Comparison of ENCODE assay signal across 16 cellular contexts in genomic region chr3:156688849-156689452, GRCh38. TPM values are rescaled to one million over a fixed set of nuclear protein-coding genes. Genes with fewer than 3 reads are reported as not detected.
A peak's percentile ranks its signal among the peaks of the same experiment; 100 is the strongest.
DNase-seq lines count a peak whose midpoint lies in the region; ATAC-seq and TF ChIP-seq lines count a peak whose summit lies in the region.
"Had no signal": no experiment of that assay in that cellular context is flagged by ENCODE, and none has a peak within 500 bp of the region (broad histone marks: within the 10 kb centered on the region; RNA-seq: fewer than 3 reads in every experiment).

No MANE protein-coding gene starts in this region.

- H3K4me3 ChIP-seq in mammary epithelial cell (replicated peaks in 1 of 3; ENCODE audit: insufficient read depth in 1 of 3, low read depth in 2 of 3, low read length in 3 of 3): no peak overlapping the region
- no peak overlapping the region for H3K4me3 ChIP-seq in effector memory CD4-positive, alpha-beta T cell (ENCODE audit: insufficient read depth, low read depth, low read length, poor library complexity, severe bottlenecking)
- H3K4me3 ChIP-seq in H7 (ENCODE audit: insufficient read depth, low read depth, low read length): no peak overlapping the region
- H3K4me3 ChIP-seq: upper lobe of right lung had no signal

- intact Hi-C loops in mammary epithelial cell (cut with micrococcal nuclease): no loop called here

- no peak overlapping the region for H3K27ac Mint-ChIP-seq in activated T-cell treated with anti-CD3 and anti-CD28 coated beads, Interleukin-2, amount 50 U/mL, for 72 hours
- H3K27ac Mint-ChIP-seq in HFFc6 (peak overlapping the region; percentile 84), progenitor cell of endocrine pancreas (peak overlapping the region; percentile 40)
- H3K27ac Mint-ChIP-seq: IgD-negative memory B cell; stimulated activated naive B cell treated with anti-CD40 and anti-IgM and Interleukin-4, amounts not matched to agents 10 μg/mL and 1 μg/mL and 100 μg/mL, for 72 hours had no signal

- H3K79me2 ChIP-seq in mammary epithelial cell (ENCODE audit: insufficient read depth, low read length): peaks cover 97% of the 10 kb centered on the region

- H3K9ac ChIP-seq in mammary epithelial cell (ENCODE audit: insufficient read depth, low read length): no peak overlapping the region

- H3K9me3 Mint-ChIP-seq in activated T-cell treated with anti-CD3 and anti-CD28 coated beads, Interleukin-2, amount 50 U/mL, for 72 hours: no peaks in the 10 kb centered on the region
- H3K9me3 Mint-ChIP-seq in HFFc6: no peaks in the 10 kb centered on the region
- no peaks in the 10 kb centered on the region for H3K9me3 Mint-ChIP-seq in progenitor cell of endocrine pancreas (ENCODE audit: low read depth)
- H3K9me3 Mint-ChIP-seq: IgD-negative memory B cell; stimulated activated naive B cell treated with anti-CD40 and anti-IgM and Interleukin-4, amounts not matched to agents 10 μg/mL and 1 μg/mL and 100 μg/mL, for 72 hours had no signal

- TF ChIP-seq CTCF in HFFc6 (IDR thresholded peaks at IDR 0.05) (no peak), mammary epithelial cell (conservative IDR thresholded peaks at IDR 0.05 in 1 of 2, IDR thresholded peaks at IDR 0.05 in 1 of 2; ENCODE audit: extremely low read depth in 1 of 2, insufficient read depth in 1 of 2, low read depth in 1 of 2, low read length in 2 of 2) (no peak), progenitor cell of endocrine pancreas (IDR thresholded peaks at IDR 0.05; ENCODE audit: unreplicated experiment) (no peak)

- H3K4me3 Mint-ChIP-seq in activated T-cell treated with anti-CD3 and anti-CD28 coated beads, Interleukin-2, amount 50 U/mL, for 72 hours: peak overlapping the region; percentile 1 to 23
- H3K4me3 Mint-ChIP-seq in HFFc6: no peak overlapping the region
- H3K4me3 Mint-ChIP-seq in progenitor cell of endocrine pancreas (ENCODE audit: low read depth): no peak overlapping the region
- H3K4me3 Mint-ChIP-seq: stimulated activated naive B cell treated with anti-CD40 and anti-IgM and Interleukin-4, amounts not matched to agents 10 μg/mL and 1 μg/mL and 100 μg/mL, for 72 hours had no signal

- H3K27ac ChIP-seq in mammary epithelial cell (ENCODE audit: insufficient read depth, low read depth, low read length): no peak overlapping the region
- no peak overlapping the region for H3K27ac ChIP-seq in effector memory CD4-positive, alpha-beta T cell (ENCODE audit: insufficient read depth, low read length, poor library complexity, severe bottlenecking)
- H3K27ac ChIP-seq: upper lobe of right lung had no signal

- H2AFZ ChIP-seq in mammary epithelial cell (ENCODE audit: low read depth, low read length): no peak overlapping the region

- H3K36me3 ChIP-seq in mammary epithelial cell (ENCODE audit: insufficient read depth, low read length): peaks cover 30% of the 10 kb centered on the region
- H3K36me3 ChIP-seq in effector memory CD4-positive, alpha-beta T cell (ENCODE audit: control insufficient read depth, insufficient read depth, low read length): peaks cover 2% of the 10 kb centered on the region
- peaks cover under 1% of the 10 kb centered on the region; the same call in 1 of the 2 replicates for H3K36me3 ChIP-seq in H7 (replicated peaks; ENCODE audit: control insufficient read depth, insufficient read depth, low read length)

- in situ Hi-C loops in mammary epithelial cell (cut with MboI; ENCODE audit: low sequenced_read_pairs in 2 of 2): loop anchor here (10.0 to 25.0 kb wide), 3 partner anchors 126 to 446 kb away; no protein-coding TSS in a partner anchor

- H4K20me1 ChIP-seq in mammary epithelial cell (ENCODE audit: insufficient read depth, low read length): peaks cover 13% of the 10 kb centered on the region

- no peaks in the 10 kb centered on the region for H3K27me3 Mint-ChIP-seq in activated T-cell treated with anti-CD3 and anti-CD28 coated beads, Interleukin-2, amount 50 U/mL, for 72 hours (ENCODE audit: low read depth)
- H3K27me3 Mint-ChIP-seq in HFFc6 (ENCODE audit: insufficient read depth) (peaks cover 3% of the 10 kb centered on the region), progenitor cell of endocrine pancreas (no peaks in the 10 kb centered on the region)
- H3K27me3 Mint-ChIP-seq: IgD-negative memory B cell; stimulated activated naive B cell treated with anti-CD40 and anti-IgM and Interleukin-4, amounts not matched to agents 10 μg/mL and 1 μg/mL and 100 μg/mL, for 72 hours had no signal

- DNase-seq in activated T-cell treated with anti-CD3 and anti-CD28 coated beads, Interleukin-2, amount 50 U/mL, for 72 hours: no peak
- DNase-seq in activated T-cell treated with anti-CD3 and anti-CD28 coated beads for 4 hours (no peak), HFFc6 (no peak), mammary epithelial cell (no peak), progenitor cell of endocrine pancreas (ENCODE audit: low spot score, unreplicated experiment) (no peak), H7 (no peak)
- no peak for DNase-seq in effector memory CD4-positive, alpha-beta T cell
- DNase-seq: AML-193; HCEC 1CT; mesendoderm; NCI-H774; occipital lobe; stimulated activated naive B cell treated with anti-CD40 and anti-IgM and Interleukin-4, amounts not matched to agents 10 μg/mL and 1 μg/mL and 100 μg/mL, for 72 hours; upper lobe of right lung had no signal

- no peaks in the 10 kb centered on the region for H3K27me3 ChIP-seq in mammary epithelial cell (ENCODE audit: insufficient read depth, low read length)
- no peaks in the 10 kb centered on the region for H3K27me3 ChIP-seq in effector memory CD4-positive, alpha-beta T cell (replicated peaks; ENCODE audit: control insufficient read depth, insufficient read depth, low read length, poor library complexity, severe bottlenecking)
- no peaks in the 10 kb centered on the region for H3K27me3 ChIP-seq in H7 (ENCODE audit: control insufficient read depth, insufficient read depth, low read length)
- H3K27me3 ChIP-seq: upper lobe of right lung had no signal

- H3K4me1 Mint-ChIP-seq in activated T-cell treated with anti-CD3 and anti-CD28 coated beads, Interleukin-2, amount 50 U/mL, for 72 hours (ENCODE audit: low read depth): peaks cover 62% of the 10 kb centered on the region
- peaks cover 99% of the 10 kb centered on the region for H3K4me1 Mint-ChIP-seq in HFFc6 (ENCODE audit: low read depth)
- H3K4me1 Mint-ChIP-seq in progenitor cell of endocrine pancreas (ENCODE audit: low read depth): peaks cover 59% of the 10 kb centered on the region

- dilution Hi-C loops in mammary epithelial cell (cut with HindIII; ENCODE audit: low sequenced_read_pairs): no loop called here

- no TSS peak for BruUV-seq in mammary epithelial cell (replicated peaks; lab: Mats Ljungman, UMichigan)

- 64% methylated on average over 5 of the region's 5 CpGs for WGBS in mammary epithelial cell (ENCODE audit: low coverage, missing lambda C conversion rate)

- H3K4me1 ChIP-seq in mammary epithelial cell (ENCODE audit: insufficient read depth, low read length): peaks cover 81% of the 10 kb centered on the region
- peaks cover 17% of the 10 kb centered on the region for H3K4me1 ChIP-seq in effector memory CD4-positive, alpha-beta T cell (ENCODE audit: control insufficient read depth, insufficient read depth, low read length, poor library complexity, severe bottlenecking)

- peak overlapping the region; percentile 40 for H3K4me2 ChIP-seq in mammary epithelial cell (ENCODE audit: insufficient read depth, low read depth, low read length)

- H3K36me3 Mint-ChIP-seq in activated T-cell treated with anti-CD3 and anti-CD28 coated beads, Interleukin-2, amount 50 U/mL, for 72 hours (ENCODE audit: insufficient read depth in 2 of 2): peaks cover 2 to 12% of the 10 kb centered on the region in 2 donors
- peaks cover 41% of the 10 kb centered on the region for H3K36me3 Mint-ChIP-seq in HFFc6 (ENCODE audit: low read depth)
- no peaks in the 10 kb centered on the region for H3K36me3 Mint-ChIP-seq in progenitor cell of endocrine pancreas (ENCODE audit: insufficient read depth)

- CTCF ChIA-PET in mammary epithelial cell (lab: Charles Lee; ENCODE audit: low non-redundant PET): no interaction called here

- no peaks in the 10 kb centered on the region for H3K9me3 ChIP-seq in mammary epithelial cell (replicated peaks; ENCODE audit: insufficient read depth, low read length)
- H3K9me3 ChIP-seq in effector memory CD4-positive, alpha-beta T cell (ENCODE audit: control insufficient read depth, low read length): no peaks in the 10 kb centered on the region
- H3K9me3 ChIP-seq: upper lobe of right lung had no signal

- no peak for ATAC-seq in activated T-cell treated with anti-CD3 and anti-CD28 coated beads, Interleukin-2, amount 50 U/mL, for 72 hours (replicated peaks in 1 of 2)
- ATAC-seq in GM18519 (IDR thresholded peaks at IDR 0.05; ENCODE audit: low FRiP score, unreplicated experiment): no peak
- ATAC-seq: stimulated activated naive B cell treated with anti-CD40 and anti-IgM and Interleukin-4, amounts not matched to agents 10 μg/mL and 1 μg/mL and 100 μg/mL, for 72 hours; upper lobe of right lung had no signal

RNA-seq across cellular contexts. Expression of gene TIPARP, which starts 14.6 kb away (rescaled TPM):
- 10 to 100 TPM; 21.3 to 21.6 TPM for total RNA-seq in activated T-cell treated with anti-CD3 and anti-CD28 coated beads, Interleukin-2, amount 50 U/mL, for 72 hours
- 10 to 100 TPM; 60.6 to 78.0 (median 67.4) TPM for total RNA-seq in HFFc6 (2021; fragmentation: NEBNext Ultra II Directional; extraction: Animal tissue kit (Norgen Biotek cat#: 25700))
- total RNA-seq in mammary epithelial cell (100 to 1,000 TPM; 171 to 229 TPM), progenitor cell of endocrine pancreas (32.1 and 38.6 TPM in 2 replicates)
- polyA plus RNA-seq in mammary epithelial cell: 34.4 TPM
- polyA minus RNA-seq in mammary epithelial cell: 196 TPM
- total RNA-seq in H7 (2014; rRNA removed; shearing (Covaris generic)): 13.3 and 13.4 TPM in 2 replicates

Comparison
In these comparisons a context has a peak if more than half of its experiments do, and no peak if none do; other contexts are left out.
1. H3K4me3 Mint-ChIP-seq: peak in activated T-cell treated with anti-CD3 and anti-CD28 coated beads, Interleukin-2, amount 50 U/mL, for 72 hours (2 of 2); none in HFFc6 (single experiment) and progenitor cell of endocrine pancreas (single experiment).